ENCODE assay signal across 8 cellular contexts in genomic region chr7:78769551-78770101, GRCh38.
DNase-seq lines count a peak whose midpoint lies in the region; ATAC-seq and TF ChIP-seq lines count a peak whose summit lies in the region.

No MANE protein-coding gene starts in this region.

- no peak for TF ChIP-seq POLR2A in esophagus muscularis mucosa (IDR thresholded peaks at IDR 0.05; ENCODE audit: low read depth)

- no peak for TF ChIP-seq CTCF in GM12864 (IDR thresholded peaks at IDR 0.05; ENCODE audit: low read depth, low read length, missing control alignments)
- TF ChIP-seq CTCF in MM.1S (IDR thresholded peaks at IDR 0.05; ENCODE audit: low read length), result no peak
- TF ChIP-seq CTCF in esophagus muscularis mucosa (IDR thresholded peaks at IDR 0.05), result no peak
- no peak for TF ChIP-seq CTCF in retinal pigment epithelial cell (conservative IDR thresholded peaks at IDR 0.05; ENCODE audit: low read depth, low read length)

- no peaks in the 10 kb centered on the region for H3K79me2 ChIP-seq in MM.1S (ENCODE audit: low read length)

- no peaks in the 10 kb centered on the region for H3F3A ChIP-seq in MM.1S (ENCODE audit: insufficient read depth, low read length)

- H3K9me2 ChIP-seq in MM.1S (replicated peaks; ENCODE audit: insufficient read depth, low read length), result no peaks in the 10 kb centered on the region

- H3K9ac ChIP-seq in MM.1S (ENCODE audit: low read length), result no peak overlapping the region

- no peak for TF ChIP-seq EP300 in esophagus muscularis mucosa (IDR thresholded peaks at IDR 0.05)

- no peaks in the 10 kb centered on the region for H3K9me3 ChIP-seq in MM.1S (replicated peaks; ENCODE audit: insufficient read depth, low read length)
- H3K9me3 ChIP-seq in esophagus muscularis mucosa, result no peaks in the 10 kb centered on the region

- intact Hi-C loops in esophagus muscularis mucosa (cut with DNase I), result no loop called here

- no peaks in the 10 kb centered on the region for H3K27me3 ChIP-seq in MM.1S (replicated peaks; ENCODE audit: insufficient read depth, low read length)
- H3K27me3 ChIP-seq in esophagus muscularis mucosa, result no peaks in the 10 kb centered on the region

- H3K4me3 ChIP-seq in GM12864 (ENCODE audit: low read depth, low read length) (peak overlapping the region; percentile 56), MM.1S (ENCODE audit: low read length) (no peak overlapping the region), esophagus muscularis mucosa (peak overlapping the region; percentile 44 to 58 (median 50)), retinal pigment epithelial cell (ENCODE audit: low read length) (peak overlapping the region; percentile 47)

- ATAC-seq in GM21786 (IDR thresholded peaks at IDR 0.05; ENCODE audit: unreplicated experiment), result peak; percentile 89

- 0 out of 2 replicates have a peak overlapping the region, but pooled peaks have one; percentile 20 for H2AFZ ChIP-seq in MM.1S (ENCODE audit: low read length)

- no peaks in the 10 kb centered on the region for H4K20me1 ChIP-seq in MM.1S (ENCODE audit: insufficient read depth, low read length)

- DNase-seq in GM12864 (ENCODE audit: low read depth), result peak; percentile 60
- DNase-seq in MM.1S, result no peak
- DNase-seq in esophagus muscularis mucosa (ENCODE audit: extremely low spot score), result no peak
- DNase-seq in retinal pigment epithelial cell (ENCODE audit: low read depth), result no peak
- no peak for DNase-seq in NCI-H1694 treated with DMSO at 0.1 percent for 48 hours (lab: John Stamatoyannopoulos, UW)
- no peak for DNase-seq in NCI-H187 treated with DMSO at 0.1 percent for 48 hours (lab: John Stamatoyannopoulos, UW)
- no peak for DNase-seq in activated T-cell treated with anti-CD3 and anti-CD28 coated beads, Interleukin-2, amount 50 U/mL, for 1 hour

- no peaks in the 10 kb centered on the region for H3K4me1 ChIP-seq in MM.1S (ENCODE audit: low read length)
- peaks cover 9 to 45% (median 32%) of the 10 kb centered on the region in 4 donors for H3K4me1 ChIP-seq in esophagus muscularis mucosa

- WGBS in esophagus muscularis mucosa, result 3% methylated on average over 9 of the region's 9 CpGs

- no peaks in the 10 kb centered on the region for H3K36me3 ChIP-seq in MM.1S (replicated peaks; ENCODE audit: insufficient read depth, low read length)
- no peaks in the 10 kb centered on the region for H3K36me3 ChIP-seq in esophagus muscularis mucosa

- H3K27ac ChIP-seq in MM.1S (ENCODE audit: low read length) (no peak overlapping the region), esophagus muscularis mucosa (replicated peaks in 1 of 4) (peak overlapping the region in 1 of 4 donors; percentile 18)

- H3K4me2 ChIP-seq in MM.1S (ENCODE audit: low read depth, low read length), result peak overlapping the region; percentile 49; the same call in 1 of the 2 replicates
